Comparison of ENCODE assay signal across 8 cellular contexts in genomic region chr22:31496007-31496734, GRCh38. TPM values are rescaled to one million over a fixed set of nuclear protein-coding genes. Genes with fewer than 3 reads are reported as not detected.
A peak's percentile ranks its signal among the peaks of the same experiment; 100 is the strongest.
DNase-seq lines count a peak whose midpoint lies in the region; ATAC-seq lines count a peak whose summit lies in the region.

Gene SFI1, plus strand, starts transcription at chr22:31496536. Its CDS starts 11,749 bp downstream, at chr22:31508285.

- peak; percentile 63 for ATAC-seq in GM19468 (IDR thresholded peaks at IDR 0.05; ENCODE audit: extremely low read depth, unreplicated experiment)
- peak; percentile 84 for ATAC-seq in effector memory CD8-positive, alpha-beta T cell (replicated peaks)

- peak within 1 kb of the TSS; percentile 81 for H3K4me2 ChIP-seq in mesenchymal stem cell (ENCODE audit: low read length, poor library complexity, severe bottlenecking)

- peaks cover 33% of the 10 kb centered on the region for H3K36me3 Mint-ChIP-seq in effector memory CD8-positive, alpha-beta T cell (ENCODE audit: insufficient read depth)

- H3K23ac ChIP-seq in mesenchymal stem cell (ENCODE audit: low read length in 2 of 2): peak within 1 kb of the TSS in 1 of 2 experiments; percentile 20

- H2BK5ac ChIP-seq in mesenchymal stem cell (ENCODE audit: low read depth, low read length, poor library complexity, severe bottlenecking): no peak within 1 kb of the TSS

- H3K4me1 ChIP-seq in mesenchymal stem cell (ENCODE audit: control insufficient read depth, insufficient read depth, low read depth, low read length): peaks cover 7% of the 10 kb centered on the region

- no peaks in the 10 kb centered on the region for H3K36me3 ChIP-seq in mesenchymal stem cell (ENCODE audit: control insufficient read depth in 1 of 2, insufficient read depth in 2 of 2, low read depth in 1 of 2, low read length in 2 of 2)

- no peaks in the 10 kb centered on the region for H3K9me3 Mint-ChIP-seq in effector memory CD8-positive, alpha-beta T cell

- H2AFZ ChIP-seq in mesenchymal stem cell (ENCODE audit: low read depth, low read length): peak within 1 kb of the TSS; percentile 10

- peak within 1 kb of the TSS; percentile 86 to 95 for H3K4me3 ChIP-seq in mesenchymal stem cell (ENCODE audit: insufficient read depth in 1 of 2, low read depth in 1 of 2, low read length in 2 of 2)

- H3K14ac ChIP-seq in mesenchymal stem cell (ENCODE audit: low read length in 2 of 2): peak within 1 kb of the TSS in 1 of 2 experiments; percentile 66

- no peaks in the 10 kb centered on the region for H3K27me3 Mint-ChIP-seq in effector memory CD8-positive, alpha-beta T cell

- no peak within 1 kb of the TSS for H2AK5ac ChIP-seq in mesenchymal stem cell (ENCODE audit: low read length, severe bottlenecking)

- H3K9me3 ChIP-seq in mesenchymal stem cell (ENCODE audit: control insufficient read depth, low read length): no peaks in the 10 kb centered on the region

- peaks cover 12 to 29% of the 10 kb centered on the region in 2 donors for H3K4me1 Mint-ChIP-seq in effector memory CD8-positive, alpha-beta T cell (ENCODE audit: low read depth in 2 of 2)

- H3K79me1 ChIP-seq in mesenchymal stem cell (replicated peaks; ENCODE audit: low read length, poor library complexity, severe bottlenecking): peaks cover 24% of the 10 kb centered on the region

- DNase-seq in COLO668 (lab: John Stamatoyannopoulos, UW; ENCODE audit: unreplicated experiment) (peak; percentile 95), HS-5 (ENCODE audit: low read depth) (peak; percentile 47), NOMO-1 (lab: John Stamatoyannopoulos, UW; ENCODE audit: unreplicated experiment in 2 of 2) (peak; percentile 89 to 93), mesenchymal stem cell (peak; percentile 89)
- DNase-seq in activated CD8-positive, alpha-beta memory T cell treated with anti-CD3 and anti-CD28 coated beads for 4 hours (ENCODE audit: low read depth in 2 of 2): peak; percentile 90 to 91
- DNase-seq in effector memory CD8-positive, alpha-beta T cell: peak; percentile 95 to 96 (median 96)
- DNase-seq in stimulated activated CD8-positive, alpha-beta memory T cell treated with anti-CD3 and anti-CD28 coated beads, Interleukin-12 subunit alpha, Interleukin-12 subunit beta, amount 100 ng/mL, for 4 hours (ENCODE audit: low read depth): peak; percentile 95

- H4K91ac ChIP-seq in mesenchymal stem cell (ENCODE audit: low read length): peak within 1 kb of the TSS; percentile 47

- H3K4me3 Mint-ChIP-seq in effector memory CD8-positive, alpha-beta T cell: peak within 1 kb of the TSS; percentile 93 to 98

- H2BK120ac ChIP-seq in mesenchymal stem cell (ENCODE audit: low read depth, low read length): no peak within 1 kb of the TSS

- peak within 1 kb of the TSS; percentile 90 for H3K9ac ChIP-seq in mesenchymal stem cell (ENCODE audit: low read length)

- peak within 1 kb of the TSS in 1 of 2 experiments; percentile 29 for H2BK12ac ChIP-seq in mesenchymal stem cell (ENCODE audit: low read length in 2 of 2)

- peak within 1 kb of the TSS; percentile 69 for H3K27ac ChIP-seq in mesenchymal stem cell (ENCODE audit: low read length, poor library complexity, severe bottlenecking)

- under 1% methylated on average over 69 of the region's 70 CpGs for WGBS in mesenchymal stem cell

- peak within 1 kb of the TSS; percentile 94 to 95 for H3K27ac Mint-ChIP-seq in effector memory CD8-positive, alpha-beta T cell

- H3K18ac ChIP-seq in mesenchymal stem cell (ENCODE audit: low read depth in 1 of 2, low read length in 2 of 2): peak within 1 kb of the TSS; percentile 58 to 67

- peak within 1 kb of the TSS; percentile 45 for H4K8ac ChIP-seq in mesenchymal stem cell (ENCODE audit: low read length)

- no peaks in the 10 kb centered on the region for H3K27me3 ChIP-seq in mesenchymal stem cell (ENCODE audit: control insufficient read depth in 1 of 2, insufficient read depth in 1 of 2, low read length in 2 of 2)

- no peak within 1 kb of the TSS for H2BK15ac ChIP-seq in mesenchymal stem cell (ENCODE audit: low read depth, poor library complexity, severe bottlenecking)

- H3K4ac ChIP-seq in mesenchymal stem cell (ENCODE audit: low read depth in 1 of 2, low read length in 2 of 2): peak within 1 kb of the TSS in 1 of 2 experiments; percentile 46

RNA-seq across cellular contexts. Expression of gene SFI1, which starts in this region (rescaled TPM):
- 6.0 TPM for polyA plus RNA-seq in mesenchymal stem cell (2013, experiment 1 of 2)
- 5.9 TPM for polyA plus RNA-seq in mesenchymal stem cell (2013, experiment 2 of 2)

Comparison
In these comparisons a context has a peak if more than half of its experiments do, and no peak if none do; other contexts are left out.
1. Peak in every context shown above with its lines: DNase-seq, ATAC-seq, H3K4me3 ChIP-seq and H3K27ac ChIP-seq.